In genomic region chrX:46727445-46727844, GRCh38 we compare ENCODE assay signal across 16 cellular contexts. TPM values are rescaled to one million over a fixed set of nuclear protein-coding genes. Genes with fewer than 3 reads are reported as not detected.
DNase-seq lines count a peak whose midpoint lies in the region; ATAC-seq and TF ChIP-seq lines count a peak whose summit lies in the region.
"Had no signal": no experiment of that assay in that cellular context is flagged by ENCODE, and none has a peak within 500 bp of the region (broad histone marks: within the 10 kb centered on the region; RNA-seq: fewer than 3 reads in every experiment).

No MANE protein-coding gene starts in this region.

- peak overlapping the region; percentile 63 for H3K27ac ChIP-seq in VCaP
- H3K27ac ChIP-seq: KMS-11, PC-9, SJSA1 had no signal

- no peak for ATAC-seq in activated CD4-positive, alpha-beta T cell treated with anti-CD3 and anti-CD28 coated beads for 36 hours
- ATAC-seq: CD8-positive, alpha-beta T cell had no signal

- H3K36me3 Mint-ChIP-seq in activated CD4-positive, alpha-beta T cell treated with anti-CD3 and anti-CD28 coated beads for 36 hours (ENCODE audit: low read depth) = peaks cover 4% of the 10 kb centered on the region
- H3K36me3 Mint-ChIP-seq: CD8-positive, alpha-beta T cell had no signal

- intact Hi-C loops in activated CD4-positive, alpha-beta T cell treated with anti-CD3 and anti-CD28 coated beads for 36 hours (cut with DNase I, micrococcal nuclease) = no loop called here

- no peaks in the 10 kb centered on the region for H3K27me3 Mint-ChIP-seq in activated CD4-positive, alpha-beta T cell treated with anti-CD3 and anti-CD28 coated beads for 36 hours

- CTCF ChIA-PET in activated CD4-positive, alpha-beta T cell treated with anti-CD3 and anti-CD28 coated beads for 36 hours (lab: Charles Lee) = no interaction called here

- H3K9me3 Mint-ChIP-seq in activated CD4-positive, alpha-beta T cell treated with anti-CD3 and anti-CD28 coated beads for 36 hours (ENCODE audit: low read depth) = peaks cover 1% of the 10 kb centered on the region
- H3K9me3 Mint-ChIP-seq: CD8-positive, alpha-beta T cell; HFFc6 had no signal

- no peak for TF ChIP-seq POLR2A in erythroblast (IDR thresholded peaks at IDR 0.05; ENCODE audit: low read length)

- TF ChIP-seq CTCF in VCaP (conservative IDR thresholded peaks at IDR 0.05) (no peak), choroid plexus epithelial cell (conservative IDR thresholded peaks at IDR 0.05; ENCODE audit: low read depth, low read length) (no peak)

- DNase-seq in choroid plexus epithelial cell (ENCODE audit: low read depth) (peak; percentile 70), iris pigment epithelial cell (ENCODE audit: low read depth) (peak; percentile 48), putamen (ENCODE audit: low spot score) (no peak), NCI-H2227 treated with DMSO at 0.1 percent for 48 hours (lab: John Stamatoyannopoulos, UW) (no peak), erythroblast (lab: John Stamatoyannopoulos, UW) (no peak)
- no peak for DNase-seq in activated CD4-positive, alpha-beta T cell treated with anti-CD3 and anti-CD28 coated beads for 36 hours
- DNase-seq: CD8-positive, alpha-beta T cell; HFFc6; MG63; NCI-H1105; NCI-H1694 treated with DMSO at 0.1 percent for 48 hours; NCI-H446; PC-9 had no signal

- no peak overlapping the region for H3K27ac Mint-ChIP-seq in activated CD4-positive, alpha-beta T cell treated with anti-CD3 and anti-CD28 coated beads for 36 hours
- H3K27ac Mint-ChIP-seq: CD8-positive, alpha-beta T cell; HFFc6 had no signal

- H3K4me1 Mint-ChIP-seq in activated CD4-positive, alpha-beta T cell treated with anti-CD3 and anti-CD28 coated beads for 36 hours = peaks cover 17% of the 10 kb centered on the region

- H3K4me3 ChIP-seq in choroid plexus epithelial cell (ENCODE audit: low read depth, low read length) = no peak overlapping the region
- H3K4me3 ChIP-seq: MG63, PC-9, SJSA1 had no signal

- H3K4me3 Mint-ChIP-seq in activated CD4-positive, alpha-beta T cell treated with anti-CD3 and anti-CD28 coated beads for 36 hours = no peak overlapping the region
- H3K4me3 Mint-ChIP-seq: CD8-positive, alpha-beta T cell; HFFc6 had no signal

- POLR2A ChIA-PET in activated CD4-positive, alpha-beta T cell treated with anti-CD3 and anti-CD28 coated beads for 36 hours (lab: Charles Lee) = no interaction called here

RNA-seq across cellular contexts. Expression of gene SLC9A7, which starts 31.5 kb away (rescaled TPM):
- 10 to 100 TPM; 16.3 to 19.2 TPM for total RNA-seq in activated CD4-positive, alpha-beta T cell treated with anti-CD3 and anti-CD28 coated beads for 36 hours

Comparison
In these comparisons a context has a peak if more than half of its experiments do, and no peak if none do; other contexts are left out.
1. DNase-seq: peak in choroid plexus epithelial cell (single experiment) and iris pigment epithelial cell (single experiment); none in putamen (single experiment), activated CD4-positive, alpha-beta T cell treated with anti-CD3 and anti-CD28 coated beads for 36 hours (single experiment), NCI-H2227 treated with DMSO at 0.1 percent for 48 hours (single experiment) and erythroblast (0 of 2).